Comparison of ENCODE assay signal across 1 cellular context in the genomic region with DNA sequence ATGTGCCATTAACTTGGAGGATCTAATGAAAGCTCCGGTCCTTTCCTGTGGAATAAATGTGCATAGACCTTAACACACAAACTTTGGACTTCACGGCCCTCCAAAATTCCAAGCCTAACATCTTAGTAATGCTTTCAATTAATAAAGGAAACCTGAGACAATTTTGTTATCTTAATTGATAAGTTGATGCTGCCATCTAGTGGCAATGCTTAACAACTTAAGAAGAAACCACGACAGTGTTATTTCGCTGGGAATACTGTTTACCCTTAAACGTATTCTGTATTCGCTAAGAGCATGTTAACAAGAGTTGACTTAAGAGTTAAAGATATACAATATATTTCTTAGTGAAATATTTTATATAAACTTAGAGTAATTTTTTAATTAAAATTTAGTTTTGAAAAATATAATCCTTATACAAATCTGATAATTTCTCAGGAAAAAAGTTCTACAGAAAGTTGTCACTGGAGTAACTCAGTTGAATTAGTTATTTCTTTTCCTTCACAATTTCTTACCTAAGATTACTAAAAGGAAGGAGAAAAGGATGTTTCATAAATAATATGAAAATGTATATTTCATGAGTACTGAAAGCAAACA.
TF ChIP-seq lines count a peak whose summit lies in the region.

No MANE protein-coding gene starts in this region.

TF ChIP-seq in WTC11, 78 proteins besides CTCF, POLR2A, EP300 and RAD21 (continued from another document):
- TF ChIP-seq, protein P1, sequence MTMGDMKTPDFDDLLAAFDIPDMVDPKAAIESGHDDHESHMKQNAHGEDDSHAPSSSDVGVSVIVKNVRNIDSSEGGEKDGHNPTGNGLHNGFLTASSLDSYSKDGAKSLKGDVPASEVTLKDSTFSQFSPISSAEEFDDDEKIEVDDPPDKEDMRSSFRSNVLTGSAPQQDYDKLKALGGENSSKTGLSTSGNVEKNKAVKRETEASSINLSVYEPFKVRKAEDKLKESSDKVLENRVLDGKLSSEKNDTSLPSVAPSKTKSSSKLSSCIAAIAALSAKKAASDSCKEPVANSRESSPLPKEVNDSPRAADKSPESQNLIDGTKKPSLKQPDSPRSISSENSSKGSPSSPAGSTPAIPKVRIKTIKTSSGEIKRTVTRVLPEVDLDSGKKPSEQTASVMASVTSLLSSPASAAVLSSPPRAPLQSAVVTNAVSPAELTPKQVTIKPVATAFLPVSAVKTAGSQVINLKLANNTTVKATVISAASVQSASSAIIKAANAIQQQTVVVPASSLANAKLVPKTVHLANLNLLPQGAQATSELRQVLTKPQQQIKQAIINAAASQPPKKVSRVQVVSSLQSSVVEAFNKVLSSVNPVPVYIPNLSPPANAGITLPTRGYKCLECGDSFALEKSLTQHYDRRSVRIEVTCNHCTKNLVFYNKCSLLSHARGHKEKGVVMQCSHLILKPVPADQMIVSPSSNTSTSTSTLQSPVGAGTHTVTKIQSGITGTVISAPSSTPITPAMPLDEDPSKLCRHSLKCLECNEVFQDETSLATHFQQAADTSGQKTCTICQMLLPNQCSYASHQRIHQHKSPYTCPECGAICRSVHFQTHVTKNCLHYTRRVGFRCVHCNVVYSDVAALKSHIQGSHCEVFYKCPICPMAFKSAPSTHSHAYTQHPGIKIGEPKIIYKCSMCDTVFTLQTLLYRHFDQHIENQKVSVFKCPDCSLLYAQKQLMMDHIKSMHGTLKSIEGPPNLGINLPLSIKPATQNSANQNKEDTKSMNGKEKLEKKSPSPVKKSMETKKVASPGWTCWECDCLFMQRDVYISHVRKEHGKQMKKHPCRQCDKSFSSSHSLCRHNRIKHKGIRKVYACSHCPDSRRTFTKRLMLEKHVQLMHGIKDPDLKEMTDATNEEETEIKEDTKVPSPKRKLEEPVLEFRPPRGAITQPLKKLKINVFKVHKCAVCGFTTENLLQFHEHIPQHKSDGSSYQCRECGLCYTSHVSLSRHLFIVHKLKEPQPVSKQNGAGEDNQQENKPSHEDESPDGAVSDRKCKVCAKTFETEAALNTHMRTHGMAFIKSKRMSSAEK (CRISPR knock-in tag; IDR thresholded peaks at IDR 0.05; ENCODE audit: borderline replicate concordance) = no peak
- TF ChIP-seq HMGA2 (CRISPR knock-in tag; IDR thresholded peaks at IDR 0.05) (no peak), ZNF121 (CRISPR knock-in tag; IDR thresholded peaks at IDR 0.05) (no peak)
